Comparison of ENCODE assay signal across 7 cellular contexts in the genomic region with DNA sequence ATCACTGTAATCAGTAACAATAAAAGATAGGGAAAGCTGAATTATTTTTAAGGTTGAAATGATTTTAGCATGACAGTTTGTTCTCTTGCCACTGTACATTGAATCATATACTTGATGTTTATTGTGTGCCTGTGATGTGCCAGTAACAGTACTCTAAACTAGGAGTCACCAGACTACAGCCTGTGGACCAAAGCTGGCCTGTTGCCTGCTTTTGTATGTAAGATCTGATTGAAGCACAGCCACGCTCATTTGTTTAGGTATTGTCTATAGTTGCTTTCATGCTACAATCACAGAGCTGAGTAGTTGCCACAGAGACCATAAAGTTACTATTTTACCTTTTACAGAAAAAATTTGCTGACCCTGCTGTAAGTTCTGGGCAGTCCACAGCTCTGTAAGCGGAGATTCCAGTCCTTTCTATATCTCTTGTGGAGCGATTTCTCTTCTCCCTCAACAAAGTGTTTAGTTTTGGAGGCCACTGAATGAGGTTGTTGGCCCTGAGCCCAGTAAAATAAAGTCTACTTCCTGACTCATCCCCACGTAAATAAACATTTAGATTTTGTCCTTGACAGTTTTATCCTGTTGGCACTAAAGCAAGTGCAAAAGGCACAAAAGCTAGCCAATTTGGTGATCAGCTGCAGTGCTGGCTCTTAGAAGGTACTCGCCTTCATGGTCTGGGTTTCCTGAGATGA.
DNase-seq lines count a peak whose midpoint lies in the region; ATAC-seq, FAIRE-seq and TF ChIP-seq lines count a peak whose summit lies in the region.
"Not testable (repeated sequence)": the region's sequence is repeated elsewhere in the genome, so short reads cannot be mapped to it uniquely, and the experiment has no call there.

No MANE protein-coding gene starts in this region.

- H2AFZ ChIP-seq in endothelial cell of umbilical vein (ENCODE audit: low read depth, low read length): not testable (repeated sequence)

- not testable (repeated sequence) for BruUV-seq in endothelial cell of umbilical vein (replicated peaks; lab: Mats Ljungman, UMichigan)

- intact Hi-C loops in endothelial cell of umbilical vein (cut with micrococcal nuclease): not testable (repeated sequence)

- H3K79me2 ChIP-seq in endothelial cell of umbilical vein (ENCODE audit: control insufficient read depth, insufficient read depth, low read length): not testable (repeated sequence)

- not testable (repeated sequence) for H3K4me2 ChIP-seq in endothelial cell of umbilical vein (ENCODE audit: insufficient read depth, low read length)

- peak; percentile 74 for ATAC-seq in RWPE2 (ENCODE audit: low read depth)

- H3K9me3 ChIP-seq in RWPE2 (ENCODE audit: severe bottlenecking); endothelial cell of umbilical vein (replicated peaks; ENCODE audit: control insufficient read depth, insufficient read depth, low read length): not testable (repeated sequence)

- POLR2A ChIA-PET in endothelial cell of umbilical vein (lab: Charles Lee): not testable (repeated sequence)

- not testable (repeated sequence) for H3K4me3 ChIP-seq in RWPE2 (ENCODE audit: severe bottlenecking); brain microvascular endothelial cell (ENCODE audit: low read depth, low read length); endothelial cell of umbilical vein (replicated peaks in 1 of 3; ENCODE audit: insufficient read depth in 1 of 3, low read depth in 1 of 3, low read length in 3 of 3)

- not testable (repeated sequence) for H3K36me3 ChIP-seq in RWPE2 (ENCODE audit: low read depth); brain microvascular endothelial cell (replicated peaks); endothelial cell of umbilical vein (ENCODE audit: control insufficient read depth in 2 of 2, extremely low read depth in 1 of 2, insufficient read depth in 2 of 2, low read length in 2 of 2)

- H3K9me1 ChIP-seq in endothelial cell of umbilical vein (replicated peaks; ENCODE audit: control insufficient read depth, extremely low read depth, insufficient read depth, low read length): not testable (repeated sequence)

- DNase-seq in ELR (ENCODE audit: low read depth) (peak; percentile 30), NCI-H1105 treated with DMSO at 0.1 percent for 48 hours (lab: John Stamatoyannopoulos, UW) (peak; percentile 1), brain microvascular endothelial cell (peak; percentile 22), endothelial cell of umbilical vein (ENCODE audit: low read depth, low spot score) (peak; percentile 39), iris pigment epithelial cell (ENCODE audit: low read depth) (peak; percentile 16), lung microvascular endothelial cell (ENCODE audit: low read depth in 2 of 2) (peak; percentile 43 to 62)
- not testable (repeated sequence) for DNase-seq in RWPE2 (ENCODE audit: low spot score)

- TF ChIP-seq POLR2A in endothelial cell of umbilical vein (IDR thresholded peaks at IDR 0.05; ENCODE audit: low read depth, low read length): not testable (repeated sequence)

- FAIRE-seq in endothelial cell of umbilical vein (lab: Jason Lieb, UNC): not testable (repeated sequence)

- not testable (repeated sequence) for H3K9ac ChIP-seq in endothelial cell of umbilical vein (replicated peaks; ENCODE audit: extremely low read depth, insufficient read depth, low read length)

- not testable (repeated sequence) for H3K4me1 ChIP-seq in RWPE2 (ENCODE audit: insufficient read depth, poor library complexity, severe bottlenecking); endothelial cell of umbilical vein (ENCODE audit: control insufficient read depth, extremely low read depth, insufficient read depth, low read length)

- CTCF ChIA-PET in endothelial cell of umbilical vein (lab: Charles Lee): not testable (repeated sequence)

- in situ Hi-C loops in brain microvascular endothelial cell (cut with HindIII; ENCODE audit: low pct_ligation_motif_present, low sequenced_read_pairs): not testable (repeated sequence)

- H3K27me3 ChIP-seq in RWPE2 (ENCODE audit: insufficient read depth, poor library complexity, severe bottlenecking); brain microvascular endothelial cell (replicated peaks); endothelial cell of umbilical vein (ENCODE audit: control insufficient read depth in 2 of 2, insufficient read depth in 2 of 2, low read length in 2 of 2): not testable (repeated sequence)

- not testable (repeated sequence) for TF ChIP-seq CTCF in RWPE2 (IDR thresholded peaks at IDR 0.05; ENCODE audit: poor library complexity, severe bottlenecking); brain microvascular endothelial cell (IDR thresholded peaks at IDR 0.05; ENCODE audit: low read depth, low read length, missing control alignments); endothelial cell of umbilical vein (IDR thresholded peaks at IDR 0.05; ENCODE audit: extremely low read depth in 1 of 2, insufficient read depth in 1 of 2, low read depth in 1 of 2, low read length in 2 of 2)

- not testable (repeated sequence) for H4K20me1 ChIP-seq in endothelial cell of umbilical vein (replicated peaks; ENCODE audit: control insufficient read depth, extremely low read depth, insufficient read depth, low read length)

- not testable (repeated sequence) for H3K27ac ChIP-seq in RWPE2 (ENCODE audit: poor library complexity, severe bottlenecking); brain microvascular endothelial cell; endothelial cell of umbilical vein (ENCODE audit: insufficient read depth, low read depth, low read length)

- dilution Hi-C loops in endothelial cell of umbilical vein (cut with MboI; ENCODE audit: extremely low pct_ligation_motif_present, low sequenced_read_pairs): not testable (repeated sequence)
